ENCODE assay signal across 26 cellular contexts in the genomic region with DNA sequence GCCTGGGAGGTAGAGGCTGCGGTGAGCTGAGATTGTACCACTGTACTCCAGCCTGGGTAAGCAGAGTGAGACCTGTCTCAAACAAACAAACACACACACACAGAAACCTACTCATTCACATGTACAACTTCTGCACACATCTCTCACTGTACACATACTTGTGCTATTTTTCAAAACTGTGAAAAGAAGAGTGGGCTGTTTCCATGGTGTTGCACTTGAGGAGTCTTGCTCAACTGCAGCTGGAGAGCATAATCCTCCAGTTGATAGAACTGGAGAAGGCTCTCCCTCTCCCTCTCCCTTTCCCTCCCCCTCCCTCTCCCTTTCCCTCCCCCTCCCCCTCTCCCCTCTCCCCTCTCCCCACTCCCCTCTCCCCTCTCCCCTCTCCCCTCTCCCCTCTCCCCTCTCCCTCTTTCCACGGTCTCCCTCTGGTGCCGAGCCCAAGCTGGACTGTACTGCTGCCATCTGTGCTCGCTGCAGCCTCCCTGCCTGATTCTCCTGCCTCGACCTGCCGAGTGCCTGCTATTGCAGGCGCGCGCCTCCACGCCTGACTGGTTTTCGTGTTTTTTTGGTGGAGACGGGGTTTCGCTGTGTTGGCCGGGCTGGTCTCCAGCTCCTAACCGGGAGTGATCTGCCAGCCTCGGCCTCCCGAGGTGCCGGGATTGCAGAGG. TPM values are rescaled to one million over a fixed set of nuclear protein-coding genes. Genes with fewer than 3 reads are reported as not detected.
DNase-seq lines count a peak whose midpoint lies in the region; ATAC-seq and TF ChIP-seq lines count a peak whose summit lies in the region.
"Had no signal": no experiment of that assay in that cellular context is flagged by ENCODE, and none has a peak within 500 bp of the region (broad histone marks: within the 10 kb centered on the region; RNA-seq: fewer than 3 reads in every experiment).

No MANE protein-coding gene starts in this region.

- H3K4me2 ChIP-seq in BLaER1: peak overlapping the region; percentile 59
- no peak overlapping the region for H3K4me2 ChIP-seq in neuronal stem cell (ENCODE audit: insufficient read depth, low read length, poor library complexity, severe bottlenecking)
- H3K4me2 ChIP-seq: GM23338, SK-N-SH had no signal

- no peaks in the 10 kb centered on the region for H3K4me1 Mint-ChIP-seq in progenitor cell of endocrine pancreas (ENCODE audit: low read depth)

- WGBS in neuronal stem cell (ENCODE audit: extremely low coverage in 2 of 2, insufficient read length in 2 of 2, insufficient replicate concordance in 1 of 2), 2 donors: no CpG with 5 or more reads among the region's 18 CpGs

- H3K4me3 ChIP-seq in BLaER1: no peak overlapping the region
- no peak overlapping the region for H3K4me3 ChIP-seq in neuronal stem cell (ENCODE audit: low read length in 2 of 2)
- H3K4me3 ChIP-seq: GM23338 had no signal

- no peak overlapping the region for H2BK12ac ChIP-seq in neuronal stem cell (ENCODE audit: low read length)

- peaks cover 2% of the 10 kb centered on the region for H3K36me3 Mint-ChIP-seq in progenitor cell of endocrine pancreas (ENCODE audit: insufficient read depth)
- H3K36me3 Mint-ChIP-seq: IgD-negative memory B cell had no signal

- H3K9ac ChIP-seq in BLaER1: no peak overlapping the region
- peak overlapping the region; percentile 44 for H3K9ac ChIP-seq in neuronal stem cell (ENCODE audit: low read depth, low read length, poor library complexity)
- H3K9ac ChIP-seq: SK-N-SH had no signal

- H3K4me3 Mint-ChIP-seq in progenitor cell of endocrine pancreas (ENCODE audit: low read depth): no peak overlapping the region
- H3K4me3 Mint-ChIP-seq: CD4-positive, alpha-beta T cell; GM23338; H9; HFFc6; IgD-negative memory B cell; T-helper 1 cell treated with Interleukin-12 subunit alpha and Interleukin-12 subunit beta and Interleukin-4 antibody, amounts not matched to agents 30 μg/mL and 1 μg/mL, for 36 hours had no signal

- H3K9me3 ChIP-seq in BLaER1: peaks cover 20% of the 10 kb centered on the region
- H3K9me3 ChIP-seq in neuronal stem cell (replicated peaks in 1 of 2; ENCODE audit: control insufficient read depth in 2 of 2, insufficient read depth in 1 of 2, low read depth in 1 of 2, low read length in 2 of 2): no peaks in the 10 kb centered on the region
- H3K9me3 ChIP-seq: SK-N-SH had no signal

- H3K27me3 Mint-ChIP-seq in progenitor cell of endocrine pancreas: no peaks in the 10 kb centered on the region
- H3K27me3 Mint-ChIP-seq: CD4-positive, alpha-beta T cell had no signal

- TF ChIP-seq CTCF in progenitor cell of endocrine pancreas (IDR thresholded peaks at IDR 0.05; ENCODE audit: unreplicated experiment): no peak

- no peak overlapping the region for H3K18ac ChIP-seq in neuronal stem cell (ENCODE audit: low read length)

- no peak overlapping the region for H2AK5ac ChIP-seq in neuronal stem cell (ENCODE audit: low read depth, low read length)

- H2BK5ac ChIP-seq in neuronal stem cell (ENCODE audit: low read length): no peak overlapping the region

- no peaks in the 10 kb centered on the region for H3K27me3 ChIP-seq in BLaER1
- H3K27me3 ChIP-seq in neuronal stem cell (ENCODE audit: control insufficient read depth in 3 of 3, insufficient read depth in 3 of 3, low read depth in 1 of 3, low read length in 3 of 3): no peaks in the 10 kb centered on the region

- DNase-seq in DMS79 (lab: John Stamatoyannopoulos, UW) (peak; percentile 86), NCI-H345 treated with DMSO at 0.1 percent for 48 hours (lab: John Stamatoyannopoulos, UW; ENCODE audit: unreplicated experiment) (peak; percentile 5), neuronal stem cell (ENCODE audit: low spot score) (no peak), progenitor cell of endocrine pancreas (ENCODE audit: low spot score, unreplicated experiment) (no peak), NCI-H526 treated with DMSO at 0.1 percent for 48 hours (lab: John Stamatoyannopoulos, UW) (no peak)
- DNase-seq: Caco-2; CD4-positive, alpha-beta T cell; H9; HFFc6; NCI-H1092; NCI-H1436; NCI-H1930; NCI-H2107; NCI-H226; NCI-H774; PC-3; SK-N-SH; SW 1271 had no signal

- no peak overlapping the region for H4K91ac ChIP-seq in neuronal stem cell (ENCODE audit: low read depth, low read length, poor library complexity)

- no peak overlapping the region for H2BK120ac ChIP-seq in neuronal stem cell (ENCODE audit: low read depth, low read length)

- no peak overlapping the region for H3K14ac ChIP-seq in neuronal stem cell (ENCODE audit: low read length)

- no peaks in the 10 kb centered on the region for H3K36me3 ChIP-seq in BLaER1
- H3K36me3 ChIP-seq in neuronal stem cell (replicated peaks in 1 of 2; ENCODE audit: control insufficient read depth in 2 of 2, insufficient read depth in 2 of 2, low read length in 2 of 2): no peaks in the 10 kb centered on the region

- H3K23ac ChIP-seq in neuronal stem cell (ENCODE audit: low read depth, low read length, poor library complexity): no peak overlapping the region

- no peaks in the 10 kb centered on the region for H3K79me1 ChIP-seq in neuronal stem cell (ENCODE audit: low read depth, low read length)

- no peak for ATAC-seq in GM21526 (IDR thresholded peaks at IDR 0.05; ENCODE audit: low FRiP score, unreplicated experiment)
- ATAC-seq: GM23338, PC-3 had no signal

- H3K27ac ChIP-seq in BLaER1 (peak overlapping the region; percentile 49), neuronal stem cell (replicated peaks; ENCODE audit: low read length) (no peak overlapping the region)
- H3K27ac ChIP-seq: HL-60 had no signal

- no peak overlapping the region for H2AFZ ChIP-seq in neuronal stem cell (ENCODE audit: low read length)
- H2AFZ ChIP-seq: GM23338 had no signal

- no peak overlapping the region for H2BK15ac ChIP-seq in neuronal stem cell (ENCODE audit: low read length)

- H4K20me1 ChIP-seq in BLaER1: no peaks in the 10 kb centered on the region

- no peak overlapping the region for H3K4ac ChIP-seq in neuronal stem cell (ENCODE audit: low read length)

- peaks cover 5% of the 10 kb centered on the region for H3K9me3 Mint-ChIP-seq in progenitor cell of endocrine pancreas (ENCODE audit: low read depth)
- H3K9me3 Mint-ChIP-seq: CD4-positive, alpha-beta T cell; HFFc6; T-helper 1 cell treated with Interleukin-12 subunit alpha and Interleukin-12 subunit beta and Interleukin-4 antibody, amounts not matched to agents 30 μg/mL and 1 μg/mL, for 36 hours had no signal

- H3K4me1 ChIP-seq in BLaER1: peaks cover 54% of the 10 kb centered on the region
- H3K4me1 ChIP-seq in neuronal stem cell (ENCODE audit: control insufficient read depth in 2 of 2, insufficient read depth in 1 of 2, low read depth in 1 of 2, low read length in 2 of 2): no peaks in the 10 kb centered on the region
- H3K4me1 ChIP-seq: Caco-2 had no signal

- no peak overlapping the region for H3K27ac Mint-ChIP-seq in progenitor cell of endocrine pancreas
- H3K27ac Mint-ChIP-seq: CD4-positive, alpha-beta T cell; GM23338; H9; HFFc6; IgD-negative memory B cell; T-helper 1 cell treated with Interleukin-12 subunit alpha and Interleukin-12 subunit beta and Interleukin-4 antibody, amounts not matched to agents 30 μg/mL and 1 μg/mL, for 36 hours had no signal

- H4K8ac ChIP-seq in neuronal stem cell (ENCODE audit: low read depth, low read length): no peak overlapping the region

RNA-seq across cellular contexts. Expression of a gene that starts 43.7 kb away (rescaled TPM):
- polyA plus RNA-seq in neuronal stem cell (2013, experiment 1 of 2): 92.1 TPM
- polyA plus RNA-seq in neuronal stem cell (2013, experiment 2 of 2): 90.9 TPM
- total RNA-seq in progenitor cell of endocrine pancreas: 75.7 and 80.0 TPM in 2 replicates

RNA-seq across cellular contexts. Expression of a gene that starts 44.3 kb away (rescaled TPM):
- not detected for polyA plus RNA-seq in neuronal stem cell (2013, experiment 1 of 2)
- not detected for polyA plus RNA-seq in neuronal stem cell (2013, experiment 2 of 2)
- total RNA-seq in progenitor cell of endocrine pancreas: 2.0 and 2.8 TPM in 2 replicates
- total RNA-seq: A172; CD4-positive, alpha-beta T cell; GM23338; H9; HFFc6; PC-3 had no signal
- polyA plus RNA-seq: BJ, GM23338, IgD-negative memory B cell, SK-N-SH had no signal

Comparison
In these comparisons a context has a peak if more than half of its experiments do, and no peak if none do; other contexts are left out.
1. DNase-seq: peak in DMS79 (single experiment) and NCI-H345 treated with DMSO at 0.1 percent for 48 hours (single experiment); none in neuronal stem cell (single experiment), progenitor cell of endocrine pancreas (single experiment) and NCI-H526 treated with DMSO at 0.1 percent for 48 hours (single experiment).